ENCODE assay signal across 8 cellular contexts in genomic region chr6:43228951-43229802, GRCh38. TPM values are rescaled to one million over a fixed set of nuclear protein-coding genes. Genes with fewer than 3 reads are reported as not detected.
DNase-seq lines count a peak whose midpoint lies in the region; ATAC-seq and TF ChIP-seq lines count a peak whose summit lies in the region.

DNPH1 (minus strand) TSS chr6:43229481; CDS start chr6:43229456, 25 bp downstream.

- peak within 1 kb of the TSS; percentile 66 for H3K9ac ChIP-seq in SU-DHL-6 (ENCODE audit: low read length)

- TF ChIP-seq CTCF in SU-DHL-6 (IDR thresholded peaks at IDR 0.05; ENCODE audit: insufficient read depth, low read length, poor library complexity, severe bottlenecking), result peak; percentile 99
- peak; percentile 76 to 97 (median 91) for TF ChIP-seq CTCF in heart left ventricle (IDR thresholded peaks at IDR 0.05)
- peak; percentile 56 to 96 (median 90) for TF ChIP-seq CTCF in transverse colon (IDR thresholded peaks at IDR 0.05)

- in situ Hi-C loops in KBM-7 (cut with MboI; ENCODE audit: low pct_unique_long_range_greater_than_20kb, low sequenced_read_pairs) (no loop called here), transverse colon (cut with MboI; ENCODE audit: low pct_ligation_motif_present in 1 of 4, low pct_unique_long_range_greater_than_20kb in 1 of 4, low sequenced_read_pairs in 3 of 4) (no loop called here)

- H3K79me2 ChIP-seq in SU-DHL-6 (ENCODE audit: insufficient read depth, low read length), result peaks cover 18% of the 10 kb centered on the region

- H3K4me1 Mint-ChIP-seq in activated naive CD8-positive, alpha-beta T cell treated with anti-CD3 and anti-CD28 coated beads, Interleukin-2, amount 50 U/mL, for 24 hours, result peaks cover 47% of the 10 kb centered on the region

- H3K36me3 ChIP-seq in SU-DHL-6 (ENCODE audit: low read length) (peaks cover 4% of the 10 kb centered on the region; the same call in 1 of the 2 replicates), heart left ventricle (peaks cover 0 to 6% (median under 1%) of the 10 kb centered on the region in 9 donors), transverse colon (no peaks in the 10 kb centered on the region)

- peak; percentile 73 for DNase-seq in DMS79 treated with DMSO at 0.1 percent for 48 hours (lab: John Stamatoyannopoulos, UW)
- peak; percentile 77 for DNase-seq in KBM-7
- peak; percentile 88 for DNase-seq in activated naive CD8-positive, alpha-beta T cell treated with anti-CD3 and anti-CD28 coated beads, Interleukin-2, amount 50 U/mL, for 24 hours
- peak; percentile 73 to 89 (median 80) for DNase-seq in heart left ventricle
- DNase-seq in pons (ENCODE audit: low spot score), result peak; percentile 56
- peak; percentile 82 for DNase-seq in transverse colon

- peaks cover 0 to 34% (median 0%) of the 10 kb centered on the region in 12 donors for H3K4me1 ChIP-seq in heart left ventricle
- H3K4me1 ChIP-seq in transverse colon, result peaks cover 6 to 23% (median 8%) of the 10 kb centered on the region in 4 donors

- no peaks in the 10 kb centered on the region for H3K9me3 Mint-ChIP-seq in activated naive CD8-positive, alpha-beta T cell treated with anti-CD3 and anti-CD28 coated beads, Interleukin-2, amount 50 U/mL, for 24 hours

- peak in 1 of 2 donors; percentile 38 for TF ChIP-seq POLR2A in heart left ventricle (IDR thresholded peaks at IDR 0.05)
- peak; percentile 21 for TF ChIP-seq POLR2A in transverse colon (IDR thresholded peaks at IDR 0.05)

- peak within 1 kb of the TSS; percentile 91 for H3K27ac Mint-ChIP-seq in activated naive CD8-positive, alpha-beta T cell treated with anti-CD3 and anti-CD28 coated beads, Interleukin-2, amount 50 U/mL, for 24 hours

- H3K4me3 Mint-ChIP-seq in activated naive CD8-positive, alpha-beta T cell treated with anti-CD3 and anti-CD28 coated beads, Interleukin-2, amount 50 U/mL, for 24 hours, result peak within 1 kb of the TSS; percentile 91

- no peaks in the 10 kb centered on the region for H4K20me1 ChIP-seq in SU-DHL-6 (ENCODE audit: low read depth, low read length)

- H3K27me3 ChIP-seq in SU-DHL-6 (ENCODE audit: low read length) (no peaks in the 10 kb centered on the region), heart left ventricle (no peaks in the 10 kb centered on the region), transverse colon (no peaks in the 10 kb centered on the region)

- peak; percentile 55 for ATAC-seq in GM21447 (IDR thresholded peaks at IDR 0.05; ENCODE audit: unreplicated experiment)
- peak; percentile 86 for ATAC-seq in activated naive CD8-positive, alpha-beta T cell treated with anti-CD3 and anti-CD28 coated beads, Interleukin-2, amount 50 U/mL, for 24 hours
- ATAC-seq in heart left ventricle, result peak; percentile 63 to 97 (median 92)

- peaks cover 24% of the 10 kb centered on the region for H3F3A ChIP-seq in SU-DHL-6 (ENCODE audit: insufficient read depth)

- H3K27ac ChIP-seq in SU-DHL-6 (ENCODE audit: low read depth, low read length) (peak within 1 kb of the TSS; percentile 49), heart left ventricle (peak within 1 kb of the TSS in 8 of 12 donors; percentile 17 to 83 (median 53)), transverse colon (peak within 1 kb of the TSS; percentile 67 to 79 (median 76))

- H3K27me3 Mint-ChIP-seq in activated naive CD8-positive, alpha-beta T cell treated with anti-CD3 and anti-CD28 coated beads, Interleukin-2, amount 50 U/mL, for 24 hours, result peaks cover 3% of the 10 kb centered on the region

- H2AFZ ChIP-seq in SU-DHL-6 (ENCODE audit: low read depth, low read length, severe bottlenecking), result peak within 1 kb of the TSS; percentile 44

- H3K4me3 ChIP-seq in SU-DHL-6 (ENCODE audit: insufficient read depth, low read length, poor library complexity, severe bottlenecking), result peak within 1 kb of the TSS; percentile 63
- peak within 1 kb of the TSS; percentile 39 to 79 (median 62) for H3K4me3 ChIP-seq in heart left ventricle
- H3K4me3 ChIP-seq in transverse colon, result peak within 1 kb of the TSS; percentile 56 to 83 (median 68)

- 2 to 8% (median 4%) methylated on average over 23 to 82 of the region's 82 CpGs for WGBS in heart left ventricle, 4 donors
- WGBS in transverse colon (ENCODE audit: low coverage in 1 of 2), 2 donors, result 7 to 20% methylated on average over 1 to 34 of the region's 82 CpGs

- H3K36me3 Mint-ChIP-seq in activated naive CD8-positive, alpha-beta T cell treated with anti-CD3 and anti-CD28 coated beads, Interleukin-2, amount 50 U/mL, for 24 hours (ENCODE audit: low read depth), result peaks cover 22% of the 10 kb centered on the region

- TF ChIP-seq EP300 in transverse colon (IDR thresholded peaks at IDR 0.05; ENCODE audit: low read depth), result no peak

- intact Hi-C loops in heart left ventricle (cut with DNase I), result loop anchor here in 1 of 10 donors (5.0 kb wide), 1 partner anchor 47 kb away; the partner anchor contains the start of gene CUL9
- intact Hi-C loops in transverse colon (cut with DNase I; ENCODE audit: low total_unique reads), result no loop called here

- H3K4me2 ChIP-seq in SU-DHL-6 (ENCODE audit: low read depth, low read length, poor library complexity, severe bottlenecking), result peak within 1 kb of the TSS; percentile 59

- H3K9me3 ChIP-seq in SU-DHL-6 (ENCODE audit: insufficient read depth, low read length), result no peaks in the 10 kb centered on the region
- no peaks in the 10 kb centered on the region for H3K9me3 ChIP-seq in heart left ventricle
- H3K9me3 ChIP-seq in transverse colon, result no peaks in the 10 kb centered on the region

- no peaks in the 10 kb centered on the region for H3K9me2 ChIP-seq in SU-DHL-6 (replicated peaks; ENCODE audit: insufficient read depth, low read length)

RNA-seq across cellular contexts. Expression of gene DNPH1, which starts in this region (rescaled TPM):
- 10 to 100 TPM; 18.9 to 63.7 (median 25.7) TPM for total RNA-seq in heart left ventricle
- polyA plus RNA-seq in heart left ventricle, result 10 to 100 TPM; 37.9 to 45.5 TPM
- 100 to 1,000 TPM in 3 of 4 donors, 10 to 100 TPM in 1; 16.1 to 367 (median 128) TPM for total RNA-seq in transverse colon

Comparison
In these comparisons a context has a peak if more than half of its experiments do, and no peak if none do; other contexts are left out.
1. Peak in every context shown above with its lines: DNase-seq, ATAC-seq, H3K4me3 ChIP-seq and H3K27ac ChIP-seq.